Comparison of ENCODE assay signal across 8 cellular contexts in the genomic region with DNA sequence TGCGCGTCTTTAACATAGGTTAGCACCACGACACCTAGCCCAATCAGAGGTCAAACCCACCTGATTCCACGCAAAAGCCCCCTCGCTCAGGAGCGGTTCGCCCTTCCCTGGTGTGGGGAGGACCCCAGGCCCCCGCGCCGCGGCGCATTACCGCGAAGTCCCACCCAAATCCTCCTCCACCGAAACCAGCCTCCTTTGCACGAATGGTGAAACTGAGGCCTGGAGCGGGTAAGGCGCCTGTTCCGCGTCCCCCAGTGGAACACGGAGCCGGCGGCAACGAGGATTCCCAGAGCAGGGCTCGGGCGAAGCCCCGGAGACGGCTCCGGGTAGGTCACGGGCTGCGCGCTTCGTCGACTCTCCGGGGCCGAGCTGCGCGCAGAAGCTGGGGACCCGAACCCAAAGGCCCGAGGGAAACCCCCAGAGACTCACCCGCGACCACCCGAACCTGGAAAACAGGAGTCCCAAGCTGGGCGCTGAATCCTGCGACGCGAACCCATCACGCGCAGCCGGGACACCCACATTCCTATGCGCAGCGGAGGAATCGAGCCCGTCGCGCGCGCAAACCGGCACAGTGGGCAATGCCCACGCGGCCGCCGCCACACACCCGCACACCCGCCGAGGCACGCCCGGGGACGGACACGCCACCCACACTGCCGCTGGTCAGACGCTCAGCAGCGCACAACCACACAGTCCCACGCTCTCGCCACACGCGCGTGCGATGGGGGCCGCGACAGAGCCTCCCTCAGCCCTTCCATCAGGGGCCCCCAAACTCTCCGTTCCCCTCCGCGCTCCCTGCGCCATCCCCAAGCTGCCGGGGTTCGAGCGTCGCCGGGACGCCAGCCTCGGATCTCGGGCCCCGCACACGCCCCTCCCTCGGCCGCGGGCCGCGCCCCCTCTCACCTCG. TPM values are rescaled to one million over a fixed set of nuclear protein-coding genes. Genes with fewer than 3 reads are reported as not detected.
DNase-seq lines count a peak whose midpoint lies in the region; TF ChIP-seq lines count a peak whose summit lies in the region.

No MANE protein-coding gene starts in this region.

- H3K4me1 ChIP-seq in SJCRH30, result peaks cover 11% of the 10 kb centered on the region
- peaks cover 2% of the 10 kb centered on the region for H3K4me1 ChIP-seq in ovary (ENCODE audit: insufficient read depth)

- TF ChIP-seq CTCF in AG04450 (IDR thresholded peaks at IDR 0.05; ENCODE audit: low read depth, low read length) (no peak), GM20000 (IDR thresholded peaks at IDR 0.05; ENCODE audit: extremely low read depth, missing control alignments) (no peak), ovary (IDR thresholded peaks at IDR 0.05) (no peak)

- no peak for TF ChIP-seq EP300 in ovary (IDR thresholded peaks at IDR 0.05)

- H3K27ac ChIP-seq in AG04450 (ENCODE audit: low read depth, low read length) (peak overlapping the region; percentile 31), SJCRH30 (no peak overlapping the region), ovary (no peak overlapping the region)

- H3K9me3 ChIP-seq in AG04450 (ENCODE audit: control insufficient read depth, insufficient read depth, low read length) (peaks cover 4% of the 10 kb centered on the region), SJCRH30 (replicated peaks) (0 out of 2 replicates have a peak, but pooled peaks cover 4% of the 10 kb centered on the region), ovary (no peaks in the 10 kb centered on the region)

- no peaks in the 10 kb centered on the region for H3K36me3 ChIP-seq in SJCRH30
- no peaks in the 10 kb centered on the region for H3K36me3 ChIP-seq in ovary

- peak overlapping the region; percentile 84 for H3K4me3 ChIP-seq in AG04450 (ENCODE audit: low read depth, low read length)
- peak overlapping the region; percentile 70 for H3K4me3 ChIP-seq in SJCRH30
- peak overlapping the region; percentile 46 for H3K4me3 ChIP-seq in ovary

- intact Hi-C loops in ovary (cut with DNase I), result no loop called here

- no peak for TF ChIP-seq POLR2A in ovary (IDR thresholded peaks at IDR 0.05)

- DNase-seq in AG04450 (ENCODE audit: low read depth, low spot score) (no peak), GM20000 (ENCODE audit: low spot score) (peak; percentile 42), SJCRH30 (no peak), fibroblast of peridontal ligament (ENCODE audit: extremely low read depth) (peak; percentile 16), ovary (peak in 2 of 5 donors; percentile 18 to 27), NCI-H1105 (lab: John Stamatoyannopoulos, UW) (no peak), NCI-H1092 treated with DMSO at 0.1 percent for 48 hours (lab: John Stamatoyannopoulos, UW) (no peak), LoVo (ENCODE audit: low spot score) (no peak)

- no peaks in the 10 kb centered on the region for H3K27me3 ChIP-seq in AG04450 (ENCODE audit: control insufficient read depth, insufficient read depth, low read length)
- H3K27me3 ChIP-seq in SJCRH30, result no peaks in the 10 kb centered on the region
- H3K27me3 ChIP-seq in ovary, result no peaks in the 10 kb centered on the region

- CTCF ChIA-PET in AG04450 (lab: Charles Lee), result no interaction called here

- 1 to 3% (median 1%) methylated on average over 42 to 101 of the region's 101 CpGs for WGBS in ovary, 3 donors

- POLR2A ChIA-PET in AG04450 (lab: Yijun Ruan, JAX), result no interaction called here

RNA-seq across cellular contexts. Expression of a gene that starts 0.5 kb away (rescaled TPM):
- polyA plus RNA-seq in AG04450 (2011; rRNA removed), result 0.77 and 1.3 TPM in 2 replicates
- polyA minus RNA-seq in AG04450 (2011; rRNA and poly(A)+ RNA removed), result 0.87 and 1.1 TPM in 2 replicates
- not detected in 2 replicates for total RNA-seq in SJCRH30 (2014; rRNA removed; shearing (Covaris generic))
- total RNA-seq in ovary, result 1 to 10 TPM in 2 of 7 donors, under 1 TPM in 5; 0.12 to 2.9 (median 0.57) TPM
- under 1 TPM in 1 of 2 donors, not detected in 1; 0.39 TPM for polyA plus RNA-seq in ovary

Comparison
In these comparisons a context has a peak if more than half of its experiments do, and no peak if none do; other contexts are left out.
1. DNase-seq: peak in GM20000 (single experiment) and fibroblast of peridontal ligament (single experiment); none in AG04450 (single experiment), SJCRH30 (0 of 2), NCI-H1105 (single experiment), NCI-H1092 treated with DMSO at 0.1 percent for 48 hours (single experiment) and LoVo (single experiment).
2. Peak in every context shown above with its lines, with median percentiles within 50 percentile points of each other: H3K4me3 ChIP-seq.